In genomic region chr4:20395160-20395773, GRCh38 we compare ENCODE assay signal across 8 cellular contexts.
DNase-seq lines count a peak whose midpoint lies in the region; ATAC-seq and TF ChIP-seq lines count a peak whose summit lies in the region.

No MANE protein-coding gene starts in this region.

- POLR2A ChIA-PET in BJ (lab: Charles Lee) = no interaction called here
- POLR2A ChIA-PET in naive thymus-derived CD8-positive, alpha-beta T cell (lab: Charles Lee) = no interaction called here

- WGBS in endodermal cell (ENCODE audit: insufficient coverage in 1 of 2, insufficient read length in 1 of 2), 2 experiments = 23 to 39% methylated on average over 2 to 3 of the region's 3 CpGs

- H3K4me3 Mint-ChIP-seq in endodermal cell (no peak overlapping the region), osteocyte (ENCODE audit: unreplicated experiment) (no peak overlapping the region)
- H3K4me3 Mint-ChIP-seq in naive thymus-derived CD8-positive, alpha-beta T cell = no peak overlapping the region

- H3K4me3 ChIP-seq in BJ (ENCODE audit: low read depth, low read length) (no peak overlapping the region), OCI-LY3 (ENCODE audit: low read length) (no peak overlapping the region), endodermal cell (ENCODE audit: low read length) (no peak overlapping the region)

- H3K9ac ChIP-seq in OCI-LY3 (ENCODE audit: low read length) (no peak overlapping the region), endodermal cell (ENCODE audit: extremely low read depth, low read length, poor library complexity, severe bottlenecking) (no peak overlapping the region)

- H3K4me1 ChIP-seq in OCI-LY3 (ENCODE audit: low read length) = no peaks in the 10 kb centered on the region
- H3K4me1 ChIP-seq in endodermal cell (ENCODE audit: control insufficient read depth, insufficient read depth, low read length) = no peaks in the 10 kb centered on the region

- no peaks in the 10 kb centered on the region for H3K36me3 Mint-ChIP-seq in endodermal cell (ENCODE audit: low read depth)
- H3K36me3 Mint-ChIP-seq in osteocyte (ENCODE audit: unreplicated experiment) = peaks cover 3% of the 10 kb centered on the region
- H3K36me3 Mint-ChIP-seq in naive thymus-derived CD8-positive, alpha-beta T cell = no peaks in the 10 kb centered on the region

- H3K36me3 ChIP-seq in BJ (ENCODE audit: control insufficient read depth, insufficient read depth, low read length) (no peaks in the 10 kb centered on the region), OCI-LY3 (replicated peaks; ENCODE audit: low read depth, low read length) (no peaks in the 10 kb centered on the region), endodermal cell (ENCODE audit: control insufficient read depth, insufficient read depth, low read length) (no peaks in the 10 kb centered on the region)

- H4K20me1 ChIP-seq in OCI-LY3 (ENCODE audit: insufficient read depth, low read length) = no peaks in the 10 kb centered on the region

- no peak overlapping the region for H3K27ac ChIP-seq in OCI-LY3 (ENCODE audit: low read length)
- no peak overlapping the region for H3K27ac ChIP-seq in endodermal cell (ENCODE audit: low read depth, low read length)

- H3K27me3 ChIP-seq in BJ (ENCODE audit: control insufficient read depth, insufficient read depth, low read length) (no peaks in the 10 kb centered on the region), OCI-LY3 (ENCODE audit: low read depth, low read length) (no peaks in the 10 kb centered on the region), endodermal cell (ENCODE audit: control insufficient read depth, insufficient read depth, low read length, poor library complexity, severe bottlenecking) (peaks cover 91% of the 10 kb centered on the region)

- no peak overlapping the region for H3K4me2 ChIP-seq in OCI-LY3 (ENCODE audit: low read length)

- no peaks in the 10 kb centered on the region for H3K9me3 ChIP-seq in OCI-LY3 (ENCODE audit: insufficient read depth, low read length)
- H3K9me3 ChIP-seq in endodermal cell (ENCODE audit: control insufficient read depth, low read length) = no peaks in the 10 kb centered on the region

- DNase-seq in BJ (ENCODE audit: low read depth) (no peak), endodermal cell (peak; percentile 90), osteocyte (ENCODE audit: extremely low spot score, unreplicated experiment) (no peak), ureter (ENCODE audit: low spot score) (no peak)
- DNase-seq in naive thymus-derived CD8-positive, alpha-beta T cell = no peak

- ATAC-seq in GM18517 (IDR thresholded peaks at IDR 0.05; ENCODE audit: unreplicated experiment) = peak; percentile 64
- peak; percentile 82 for ATAC-seq in HG03442 (IDR thresholded peaks at IDR 0.05; ENCODE audit: unreplicated experiment)
- ATAC-seq in naive thymus-derived CD8-positive, alpha-beta T cell = no peak

- no peak overlapping the region for H2AFZ ChIP-seq in OCI-LY3 (ENCODE audit: low read depth, low read length)

- CTCF ChIA-PET in BJ (lab: Yijun Ruan, JAX) = interaction anchor here (0.7 to 2.0 kb wide), 12 partner anchors 9 to 35 kb away, joined by 3 to 7 read pairs (median 4); no protein-coding TSS in a partner anchor

- peaks cover 6% of the 10 kb centered on the region for H3K4me1 Mint-ChIP-seq in endodermal cell
- H3K4me1 Mint-ChIP-seq in osteocyte (ENCODE audit: unreplicated experiment) = peaks cover 20% of the 10 kb centered on the region
- no peaks in the 10 kb centered on the region for H3K4me1 Mint-ChIP-seq in naive thymus-derived CD8-positive, alpha-beta T cell

- H3K27ac Mint-ChIP-seq in endodermal cell (no peak overlapping the region), osteocyte (ENCODE audit: unreplicated experiment) (no peak overlapping the region)
- H3K27ac Mint-ChIP-seq in naive thymus-derived CD8-positive, alpha-beta T cell = no peak overlapping the region

- H3K9me3 Mint-ChIP-seq in endodermal cell (no peaks in the 10 kb centered on the region), osteocyte (ENCODE audit: unreplicated experiment) (no peaks in the 10 kb centered on the region)
- no peaks in the 10 kb centered on the region for H3K9me3 Mint-ChIP-seq in naive thymus-derived CD8-positive, alpha-beta T cell

- TF ChIP-seq CTCF in BJ (IDR thresholded peaks at IDR 0.05; ENCODE audit: insufficient read depth, low read depth, low read length) (peak; percentile 52), OCI-LY3 (IDR thresholded peaks at IDR 0.05; ENCODE audit: low read depth, low read length) (peak; percentile 74), endodermal cell (conservative IDR thresholded peaks at IDR 0.05) (peak; percentile 89), osteocyte (IDR thresholded peaks at IDR 0.05) (peak; percentile 60)

- H3K79me2 ChIP-seq in OCI-LY3 (ENCODE audit: low read length) = no peaks in the 10 kb centered on the region

- H3K27me3 Mint-ChIP-seq in endodermal cell (ENCODE audit: insufficient read depth) = peaks cover 78% of the 10 kb centered on the region
- H3K27me3 Mint-ChIP-seq in osteocyte (ENCODE audit: unreplicated experiment) = no peaks in the 10 kb centered on the region
- H3K27me3 Mint-ChIP-seq in naive thymus-derived CD8-positive, alpha-beta T cell = peaks cover 0 to 7% (median 2%) of the 10 kb centered on the region in 5 donors

Comparison
In these comparisons a context has a peak if more than half of its experiments do, and no peak if none do; other contexts are left out.
1. ATAC-seq: peak in GM18517 (single experiment) and HG03442 (single experiment); none in naive thymus-derived CD8-positive, alpha-beta T cell (0 of 2).
2. Peak in every context shown above with its lines, with median percentiles within 50 percentile points of each other: CTCF ChIP-seq.